9 cellular contexts compared by ENCODE assay signal in the genomic region with DNA sequence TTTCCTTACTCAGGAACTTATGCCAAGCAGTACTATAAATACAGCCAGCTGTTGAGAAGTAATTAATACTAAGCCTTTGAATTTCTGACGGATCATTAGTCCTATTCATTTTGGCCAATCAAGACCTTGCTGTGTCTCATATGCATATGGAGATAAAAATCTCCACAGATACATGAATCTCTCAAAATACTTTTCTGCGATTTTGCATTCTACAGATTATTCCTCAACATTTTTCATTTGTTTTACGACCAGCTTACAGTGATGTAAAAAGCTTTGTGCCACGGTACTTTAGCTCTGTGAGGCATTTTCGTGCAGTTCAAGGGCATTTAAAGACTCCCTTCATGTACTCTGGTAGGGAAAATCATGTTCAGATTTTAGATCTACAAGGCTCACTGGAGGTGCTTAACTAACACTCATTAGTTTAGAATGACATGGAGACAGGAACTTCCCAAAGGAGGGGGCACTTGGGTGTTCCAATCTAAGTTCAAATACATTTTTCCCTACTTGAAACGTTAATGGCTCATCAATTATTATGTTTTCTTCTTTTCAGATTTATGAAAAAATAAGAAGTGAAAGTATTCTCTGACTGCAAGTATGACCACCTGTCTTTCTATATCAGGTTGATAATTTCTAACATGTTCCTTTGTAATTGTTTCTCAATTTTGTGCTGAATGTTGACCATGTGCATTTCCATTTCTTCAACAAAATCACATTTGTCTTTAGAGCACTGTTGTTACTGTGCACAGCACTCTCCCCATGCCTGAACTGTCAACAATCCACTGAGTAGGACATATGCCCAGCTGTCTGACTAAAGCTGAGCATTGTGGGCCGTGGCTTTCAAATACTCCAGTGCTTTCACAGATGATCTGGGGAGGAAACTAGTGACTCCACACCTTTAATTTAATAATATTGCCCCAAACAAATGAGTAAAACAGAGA.
A peak's percentile ranks its signal among the peaks of the same experiment; 100 is the strongest.
DNase-seq lines count a peak whose midpoint lies in the region; ATAC-seq lines count a peak whose summit lies in the region.
"Had no signal": no experiment of that assay in that cellular context is flagged by ENCODE, and none has a peak within 500 bp of the region (broad histone marks: within the 10 kb centered on the region; RNA-seq: fewer than 3 reads in every experiment).

No MANE protein-coding gene starts in this region.

- DNase-seq in medulla oblongata (ENCODE audit: extremely low spot score) (peak; percentile 83), OCI-M1 (lab: John Stamatoyannopoulos, UW) (no peak), SHP77 (lab: John Stamatoyannopoulos, UW) (no peak)
- no peak for DNase-seq in stimulated activated CD4-positive, alpha-beta T cell treated with anti-CD3 and anti-CD28 coated beads, Interleukin-4, amount 100 ng/mL, for 4 hours
- no peak for DNase-seq in stimulated activated CD4-positive, alpha-beta T cell treated with anti-CD3 and anti-CD28 coated beads, Interleukin-15, amount 100 ng/mL, for 24 hours
- DNase-seq: NCI-H2171 treated with DMSO at 0.1 percent for 48 hours had no signal

- ATAC-seq in GM18861 (IDR thresholded peaks at IDR 0.05; ENCODE audit: unreplicated experiment) (peak; percentile 45), GM21723 (IDR thresholded peaks at IDR 0.05; ENCODE audit: unreplicated experiment) (peak; percentile 58), HG03342 (IDR thresholded peaks at IDR 0.05; ENCODE audit: unreplicated experiment) (peak; percentile 66)
